8 cellular contexts compared by ENCODE assay signal in genomic region chr19:14073232-14073924, GRCh38. TPM values are rescaled to one million over a fixed set of nuclear protein-coding genes. Genes with fewer than 3 reads are reported as not detected.
DNase-seq lines count a peak whose midpoint lies in the region; ATAC-seq and TF ChIP-seq lines count a peak whose summit lies in the region.

No MANE protein-coding gene starts in this region.

- TF ChIP-seq CTCF in endothelial cell (IDR thresholded peaks at IDR 0.05; ENCODE audit: unreplicated experiment), result peak; percentile 45

- no peak overlapping the region for H3K27ac Mint-ChIP-seq in endothelial cell (ENCODE audit: unreplicated experiment)

- DNase-seq in NCI-H2081 (lab: John Stamatoyannopoulos, UW) (peak; percentile 61 to 83), NCI-H2081 treated with DMSO at 0.1 percent for 48 hours (lab: John Stamatoyannopoulos, UW) (no peak), NCI-H748 treated with DMSO at 0.1 percent for 48 hours (lab: John Stamatoyannopoulos, UW) (peak; percentile 33), endothelial cell (ENCODE audit: low spot score) (peak; percentile 76), midbrain (lab: John Stamatoyannopoulos, UW) (peak; percentile 83)
- DNase-seq in activated CD8-positive, alpha-beta memory T cell treated with anti-CD3 and anti-CD28 coated beads, Interleukin-2, amount 50 U/mL, for 4 hours, result peak; percentile 76
- DNase-seq in stimulated activated CD8-positive, alpha-beta memory T cell treated with anti-CD3 and anti-CD28 coated beads, Interleukin-15, amount 100 ng/mL, for 48 hours (ENCODE audit: low read depth in 2 of 2), result peak; percentile 66 to 70

- peak overlapping the region; percentile 90 for H3K4me3 Mint-ChIP-seq in endothelial cell (ENCODE audit: unreplicated experiment)

- peaks cover 3% of the 10 kb centered on the region for H3K4me1 Mint-ChIP-seq in endothelial cell (ENCODE audit: unreplicated experiment)

- H3K27me3 Mint-ChIP-seq in endothelial cell (ENCODE audit: unreplicated experiment), result peaks cover 12% of the 10 kb centered on the region

- H3K9me3 Mint-ChIP-seq in endothelial cell (ENCODE audit: unreplicated experiment), result no peaks in the 10 kb centered on the region

- peak; percentile 47 for ATAC-seq in HG03064 (IDR thresholded peaks at IDR 0.05; ENCODE audit: low read depth, unreplicated experiment)

- no peaks in the 10 kb centered on the region for H3K36me3 Mint-ChIP-seq in endothelial cell (ENCODE audit: low read depth, unreplicated experiment)

RNA-seq across cellular contexts. Expression of gene MISP3, which starts 0.8 kb away (rescaled TPM):
- not detected for total RNA-seq in endothelial cell (ENCODE audit: unreplicated experiment)

RNA-seq across cellular contexts. Expression of gene PALM3, which starts 11.5 kb away (rescaled TPM):
- 0.90 TPM for total RNA-seq in endothelial cell (ENCODE audit: unreplicated experiment)

RNA-seq across cellular contexts. Expression of gene C19orf67, which starts 12.2 kb away (rescaled TPM):
- not detected for total RNA-seq in endothelial cell (ENCODE audit: unreplicated experiment)

RNA-seq across cellular contexts. Expression of gene SAMD1, which starts 17.2 kb away (rescaled TPM):
- total RNA-seq in endothelial cell (ENCODE audit: unreplicated experiment), result 29.5 TPM

RNA-seq across cellular contexts. Expression of gene IL27RA, which starts 41.8 kb away (rescaled TPM):
- 6.3 TPM for total RNA-seq in endothelial cell (ENCODE audit: unreplicated experiment)
